ENCODE assay signal across 23 cellular contexts in the genomic region with DNA sequence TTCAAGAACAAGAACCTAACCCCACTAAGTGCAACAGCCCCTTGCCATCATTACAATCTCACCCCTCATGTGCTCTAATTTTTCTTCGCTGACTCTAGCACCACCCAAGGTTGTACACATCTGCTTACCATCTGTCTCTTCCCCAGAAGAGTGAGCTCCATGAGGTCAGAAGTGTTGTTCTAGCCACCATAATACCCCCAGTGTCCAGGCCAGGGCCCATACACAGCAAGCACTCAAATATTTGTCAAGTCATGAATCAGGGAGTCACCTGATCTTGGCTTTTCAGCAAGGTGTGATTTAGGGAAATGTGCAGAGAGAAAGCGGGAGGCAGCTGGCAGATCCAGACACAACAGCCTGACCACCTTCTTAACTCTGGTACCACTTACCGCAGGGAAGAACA.
"Had no signal": no experiment of that assay in that cellular context is flagged by ENCODE, and none has a peak within 500 bp of the region (broad histone marks: within the 10 kb centered on the region; RNA-seq: fewer than 3 reads in every experiment).

No MANE protein-coding gene starts in this region.

- H3K27ac Mint-ChIP-seq: activated B cell treated with CpG ODN at 0.5 μM for 24 hours; activated CD4-positive, alpha-beta memory T cell treated with anti-CD3 and anti-CD28 coated beads, Interleukin-2, amount 10 ng/mL, durations not matched to agents 7 days and 5 days; activated CD4-positive, alpha-beta T cell treated with anti-CD3 and anti-CD28 coated beads, Interleukin-2, amount 10 ng/mL, durations not matched to agents 7 days and 5 days; activated naive CD8-positive, alpha-beta T cell treated with anti-CD3 and anti-CD28 coated beads, Interleukin-2, amount 50 U/mL, for 24 hours had no signal

- H3K4me3 ChIP-seq: ascending aorta, body of pancreas, PC-9 had no signal

- H3K9me3 ChIP-seq: ascending aorta, body of pancreas had no signal

- H3K27me3 Mint-ChIP-seq: activated B cell treated with CpG ODN at 0.5 μM for 24 hours; activated CD4-positive, alpha-beta memory T cell treated with anti-CD3 and anti-CD28 coated beads, Interleukin-2, amount 10 ng/mL, durations not matched to agents 7 days and 5 days; activated CD4-positive, alpha-beta T cell treated with anti-CD3 and anti-CD28 coated beads, Interleukin-2, amount 10 ng/mL, durations not matched to agents 7 days and 5 days; activated naive CD8-positive, alpha-beta T cell treated with anti-CD3 and anti-CD28 coated beads, Interleukin-2, amount 50 U/mL, for 24 hours; central memory CD8-positive, alpha-beta T cell had no signal

- H3K9me3 Mint-ChIP-seq: activated B cell treated with CpG ODN at 0.5 μM for 24 hours; activated CD4-positive, alpha-beta memory T cell treated with anti-CD3 and anti-CD28 coated beads, Interleukin-2, amount 10 ng/mL, durations not matched to agents 7 days and 5 days; activated naive CD8-positive, alpha-beta T cell treated with anti-CD3 and anti-CD28 coated beads, Interleukin-2, amount 50 U/mL, for 24 hours; central memory CD8-positive, alpha-beta T cell had no signal

- DNase-seq: activated B cell treated with CpG ODN at 0.5 μM for 24 hours; activated CD4-positive, alpha-beta memory T cell treated with anti-CD3 and anti-CD28 coated beads, Interleukin-2, amount 10 ng/mL, durations not matched to agents 7 days and 5 days; activated CD4-positive, alpha-beta T cell treated with anti-CD3 and anti-CD28 coated beads for 1 hour; activated CD4-positive, alpha-beta T cell treated with anti-CD3 and anti-CD28 coated beads, Interleukin-2, amount 10 ng/mL, durations not matched to agents 7 days and 5 days; activated naive CD4-positive, alpha-beta T cell treated with anti-CD3 and anti-CD28 coated beads, Interleukin-2, amount 50 U/mL, for 16 hours; activated naive CD8-positive, alpha-beta T cell treated with anti-CD3 and anti-CD28 coated beads, Interleukin-2, amount 50 U/mL, for 24 hours; activated T-cell treated with anti-CD3 and anti-CD28 coated beads for 4 hours; amniotic stem cell; body of pancreas; Kasumi-1; KBM-7; NCI-H1105 treated with DMSO at 0.1 percent for 48 hours; NCI-H1436 treated with DMSO at 0.1 percent for 48 hours; NCI-H187; NCI-H2081; NCI-H446; NCI-H524; PC-9; SIG-M5; T-helper 2 cell; T1000 had no signal

- H3K4me3 Mint-ChIP-seq: activated B cell treated with CpG ODN at 0.5 μM for 24 hours; activated CD4-positive, alpha-beta memory T cell treated with anti-CD3 and anti-CD28 coated beads, Interleukin-2, amount 10 ng/mL, durations not matched to agents 7 days and 5 days; activated CD4-positive, alpha-beta T cell treated with anti-CD3 and anti-CD28 coated beads, Interleukin-2, amount 10 ng/mL, durations not matched to agents 7 days and 5 days; activated naive CD8-positive, alpha-beta T cell treated with anti-CD3 and anti-CD28 coated beads, Interleukin-2, amount 50 U/mL, for 24 hours; central memory CD8-positive, alpha-beta T cell had no signal

- ATAC-seq: activated naive CD8-positive, alpha-beta T cell treated with anti-CD3 and anti-CD28 coated beads, Interleukin-2, amount 50 U/mL, for 24 hours; body of pancreas had no signal
